In genomic region chr5:123482258-123482657, GRCh38 we compare ENCODE assay signal across 26 cellular contexts.
"Had no signal": no experiment of that assay in that cellular context is flagged by ENCODE, and none has a peak within 500 bp of the region (broad histone marks: within the 10 kb centered on the region; RNA-seq: fewer than 3 reads in every experiment).

No MANE protein-coding gene starts in this region.

- H3K27me3 Mint-ChIP-seq: activated naive CD4-positive, alpha-beta T cell treated with anti-CD3 and anti-CD28 coated beads, Interleukin-2, amount 10 ng/mL, durations not matched to agents 7 days and 5 days; brain had no signal

- H3K27ac Mint-ChIP-seq: activated CD4-positive, alpha-beta T cell treated with anti-CD3 and anti-CD28 coated beads, Interleukin-2, amount 10 ng/mL, durations not matched to agents 24 days and 14 days; activated CD8-positive, alpha-beta memory T cell treated with anti-CD3 and anti-CD28 coated beads, Interleukin-2, amount 10 ng/mL, durations not matched to agents 7 days and 5 days; activated CD8-positive, alpha-beta T cell treated with anti-CD3 and anti-CD28 coated beads for 36 hours; activated naive CD4-positive, alpha-beta T cell treated with anti-CD3 and anti-CD28 coated beads, Interleukin-2, amount 10 ng/mL, durations not matched to agents 7 days and 5 days; activated naive CD8-positive, alpha-beta T cell treated with anti-CD3 and anti-CD28 coated beads, Interleukin-2, amount 50 U/mL, for 24 hours; brain; nephron had no signal

- H3K4me3 ChIP-seq: coronary artery, esophagus muscularis mucosa, gastrocnemius medialis, right lobe of liver, smooth muscle cell, testis, vagina had no signal

- H3K4me1 Mint-ChIP-seq: activated CD4-positive, alpha-beta T cell treated with anti-CD3 and anti-CD28 coated beads, Interleukin-2, amount 10 ng/mL, durations not matched to agents 24 days and 14 days; activated CD8-positive, alpha-beta memory T cell treated with anti-CD3 and anti-CD28 coated beads, Interleukin-2, amount 10 ng/mL, durations not matched to agents 7 days and 5 days; activated naive CD4-positive, alpha-beta T cell treated with anti-CD3 and anti-CD28 coated beads, Interleukin-2, amount 10 ng/mL, durations not matched to agents 7 days and 5 days; activated naive CD8-positive, alpha-beta T cell treated with anti-CD3 and anti-CD28 coated beads, Interleukin-2, amount 50 U/mL, for 24 hours; central memory CD8-positive, alpha-beta T cell had no signal

- H3K4me3 Mint-ChIP-seq: activated CD4-positive, alpha-beta T cell treated with anti-CD3 and anti-CD28 coated beads, Interleukin-2, amount 10 ng/mL, durations not matched to agents 24 days and 14 days; activated CD8-positive, alpha-beta memory T cell treated with anti-CD3 and anti-CD28 coated beads, Interleukin-2, amount 10 ng/mL, durations not matched to agents 7 days and 5 days; activated CD8-positive, alpha-beta T cell treated with anti-CD3 and anti-CD28 coated beads for 36 hours; activated naive CD4-positive, alpha-beta T cell treated with anti-CD3 and anti-CD28 coated beads, Interleukin-2, amount 10 ng/mL, durations not matched to agents 7 days and 5 days; activated naive CD8-positive, alpha-beta T cell treated with anti-CD3 and anti-CD28 coated beads, Interleukin-2, amount 50 U/mL, for 24 hours; brain; central memory CD8-positive, alpha-beta T cell; nephron had no signal

- H3K27me3 ChIP-seq: esophagus muscularis mucosa, gastrocnemius medialis, right lobe of liver, testis, vagina had no signal

- H3K27ac ChIP-seq: coronary artery, esophagus muscularis mucosa, gastrocnemius medialis, right lobe of liver, testis, vagina, VCaP had no signal

- H3K36me3 Mint-ChIP-seq: activated CD8-positive, alpha-beta memory T cell treated with anti-CD3 and anti-CD28 coated beads, Interleukin-2, amount 10 ng/mL, durations not matched to agents 7 days and 5 days; activated naive CD4-positive, alpha-beta T cell treated with anti-CD3 and anti-CD28 coated beads, Interleukin-2, amount 10 ng/mL, durations not matched to agents 7 days and 5 days; brain had no signal

- H3K36me3 ChIP-seq: esophagus muscularis mucosa, gastrocnemius medialis, right lobe of liver, vagina had no signal

- H3K9me3 ChIP-seq: esophagus muscularis mucosa, gastrocnemius medialis, right lobe of liver, testis, vagina had no signal

- H3K9me3 Mint-ChIP-seq: activated CD8-positive, alpha-beta T cell treated with anti-CD3 and anti-CD28 coated beads for 36 hours; activated naive CD4-positive, alpha-beta T cell treated with anti-CD3 and anti-CD28 coated beads, Interleukin-2, amount 10 ng/mL, durations not matched to agents 7 days and 5 days; activated naive CD8-positive, alpha-beta T cell treated with anti-CD3 and anti-CD28 coated beads, Interleukin-2, amount 50 U/mL, for 24 hours; brain; central memory CD8-positive, alpha-beta T cell; nephron had no signal

- ATAC-seq: activated CD4-positive, CD25-positive, alpha-beta regulatory T cell treated with anti-CD3 and anti-CD28 coated beads, Interleukin-2, amount 50 U/mL, for 24 hours; activated CD8-positive, alpha-beta memory T cell treated with anti-CD3 and anti-CD28 coated beads, Interleukin-2, amount 10 ng/mL, durations not matched to agents 7 days and 5 days; activated CD8-positive, alpha-beta T cell treated with anti-CD3 and anti-CD28 coated beads for 36 hours; activated naive CD8-positive, alpha-beta T cell treated with anti-CD3 and anti-CD28 coated beads, Interleukin-2, amount 50 U/mL, for 24 hours; gastrocnemius medialis; left cardiac atrium; right lobe of liver had no signal

- H3K4me1 ChIP-seq: gastrocnemius medialis, testis, vagina had no signal

- DNase-seq: activated CD4-positive, alpha-beta T cell treated with anti-CD3 and anti-CD28 coated beads, Interleukin-2, amount 10 ng/mL, durations not matched to agents 24 days and 14 days; activated CD8-positive, alpha-beta memory T cell treated with anti-CD3 and anti-CD28 coated beads, Interleukin-2, amount 10 ng/mL, durations not matched to agents 7 days and 5 days; activated CD8-positive, alpha-beta T cell treated with anti-CD3 and anti-CD28 coated beads for 36 hours; activated effector memory CD4-positive, alpha-beta T cell treated with anti-CD3 and anti-CD28 coated beads, Interleukin-2, amount 50 U/mL, for 16 hours; activated naive CD4-positive, alpha-beta T cell treated with anti-CD3 and anti-CD28 coated beads, Interleukin-2, amount 10 ng/mL, durations not matched to agents 7 days and 5 days; activated naive CD8-positive, alpha-beta T cell treated with anti-CD3 and anti-CD28 coated beads, Interleukin-2, amount 50 U/mL, for 24 hours; activated T-cell treated with anti-CD3 and anti-CD28 coated beads for 4 hours; gastrocnemius medialis; hippocampal formation; left cardiac atrium; mesenchymal stem cell; posterior cingulate gyrus; right lobe of liver; stimulated activated CD4-positive, alpha-beta T cell treated with anti-CD3 and anti-CD28 coated beads, Interleukin-4, amount 100 ng/mL, for 1 hour; stimulated activated naive CD4-positive, alpha-beta T cell; testis; trophoblast cell had no signal
